ENCODE assay signal across 15 cellular contexts in the genomic region with DNA sequence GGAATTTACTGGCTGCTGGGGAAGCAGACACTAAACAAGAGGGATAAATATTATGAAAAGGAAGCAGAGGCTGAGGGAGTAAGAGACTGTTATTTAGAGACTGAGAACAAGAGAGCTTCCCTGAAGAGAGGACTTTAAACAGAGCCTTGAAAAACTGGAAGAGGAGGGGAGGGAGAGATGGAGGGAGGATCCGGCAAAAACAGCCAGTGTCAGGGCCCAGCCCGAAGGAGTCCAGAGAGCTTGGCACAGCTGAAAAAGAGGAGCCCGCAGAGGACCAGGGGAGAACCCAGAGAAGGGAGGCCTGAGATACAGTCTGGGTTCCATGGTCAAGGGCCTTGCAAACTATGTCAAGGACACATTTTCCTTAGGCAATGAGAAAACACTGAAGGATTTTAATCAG.
A peak's percentile ranks its signal among the peaks of the same experiment; 100 is the strongest.
DNase-seq lines count a peak whose midpoint lies in the region; TF ChIP-seq lines count a peak whose summit lies in the region.
"Had no signal": no experiment of that assay in that cellular context is flagged by ENCODE, and none has a peak within 500 bp of the region (broad histone marks: within the 10 kb centered on the region; RNA-seq: fewer than 3 reads in every experiment).

No MANE protein-coding gene starts in this region.

- no peak overlapping the region for H3K4me2 ChIP-seq in neural cell (ENCODE audit: low read length)
- H3K4me2 ChIP-seq: GM23338 had no signal

- H3K9me3 Mint-ChIP-seq in brain: peaks cover 0 to 3% (median 0%) of the 10 kb centered on the region in 5 experiments
- H3K9me3 Mint-ChIP-seq: CD4-positive, alpha-beta T cell; GM23338 had no signal

- no peaks in the 10 kb centered on the region for H3K36me3 ChIP-seq in neural cell (ENCODE audit: insufficient read depth, low read length)

- H3K27ac ChIP-seq in cingulate gyrus (ENCODE audit: low read depth, low read length) (peak overlapping the region; percentile 75), neural cell (ENCODE audit: low read length) (peak overlapping the region; percentile 71), temporal lobe (ENCODE audit: low read depth, low read length) (peak overlapping the region; percentile 52)

- no peaks in the 10 kb centered on the region for H3K9me2 ChIP-seq in neural cell (ENCODE audit: insufficient read depth, low read length)

- DNase-seq in NCI-H774 (lab: John Stamatoyannopoulos, UW) (no peak), GM10266 (ENCODE audit: extremely low spot score) (no peak)
- no peak for DNase-seq in activated CD4-positive, alpha-beta T cell treated with anti-CD3 and anti-CD28 coated beads, Interleukin-2, amount 50 U/mL, for 1 hour
- DNase-seq: C1 segment of cervical spinal cord; Calu3; CD4-positive, alpha-beta T cell; DMS 273 treated with DMSO at 0.1 percent for 48 hours; H7 had no signal

- no peak overlapping the region for H3K9ac ChIP-seq in neural cell (ENCODE audit: low read length)

- H3K4me3 ChIP-seq in neural cell (ENCODE audit: low read length): no peak overlapping the region
- H3K4me3 ChIP-seq: GM12878, GM23338 had no signal

- H3K9me3 ChIP-seq in neural cell (ENCODE audit: low read length): no peaks in the 10 kb centered on the region

- no peaks in the 10 kb centered on the region for H3F3A ChIP-seq in neural cell (ENCODE audit: insufficient read depth, low read length, poor library complexity, severe bottlenecking)

- H4K20me1 ChIP-seq in neural cell (ENCODE audit: insufficient read depth): no peaks in the 10 kb centered on the region

- TF ChIP-seq EP300 in neural cell (conservative IDR thresholded peaks at IDR 0.05; ENCODE audit: poor library complexity, severe bottlenecking): no peak

- H3K79me2 ChIP-seq in neural cell (replicated peaks; ENCODE audit: insufficient read depth, low read length): no peaks in the 10 kb centered on the region

- TF ChIP-seq CTCF in brain (conservative IDR thresholded peaks at IDR 0.05) (no peak), neural cell (IDR thresholded peaks at IDR 0.05; ENCODE audit: poor library complexity, severe bottlenecking) (no peak), GM10266 (IDR thresholded peaks at IDR 0.05; ENCODE audit: control insufficient read depth, insufficient read depth, low read depth, missing control alignments) (no peak)

- peak overlapping the region; percentile 27 to 94 (median 67) for H3K27ac Mint-ChIP-seq in brain
- H3K27ac Mint-ChIP-seq: B cell; CD4-positive, alpha-beta T cell; GM23338 had no signal

- no peak overlapping the region for H2AFZ ChIP-seq in neural cell (ENCODE audit: low read depth, low read length)
- H2AFZ ChIP-seq: GM23338 had no signal

- peak overlapping the region in 2 of 5 experiments; percentile 6 to 55 for H3K4me3 Mint-ChIP-seq in brain
- H3K4me3 Mint-ChIP-seq: B cell; CD4-positive, alpha-beta T cell; GM23338 had no signal

- TF ChIP-seq RAD21 in neural cell (conservative IDR thresholded peaks at IDR 0.05): no peak

- H3K27me3 Mint-ChIP-seq in brain: peaks cover 7% of the 10 kb centered on the region
- H3K27me3 Mint-ChIP-seq: CD4-positive, alpha-beta T cell had no signal

- H3K27me3 ChIP-seq in neural cell (ENCODE audit: insufficient read depth, low read depth, low read length): no peaks in the 10 kb centered on the region

- H3K36me3 Mint-ChIP-seq in brain: no peaks in the 10 kb centered on the region

- H3K4me1 Mint-ChIP-seq in brain: peaks cover 69% of the 10 kb centered on the region
- H3K4me1 Mint-ChIP-seq: B cell had no signal

TF ChIP-seq in neural cell, 6 proteins besides CTCF, POLR2A, EP300 and RAD21:
- TF ChIP-seq, protein P1, sequence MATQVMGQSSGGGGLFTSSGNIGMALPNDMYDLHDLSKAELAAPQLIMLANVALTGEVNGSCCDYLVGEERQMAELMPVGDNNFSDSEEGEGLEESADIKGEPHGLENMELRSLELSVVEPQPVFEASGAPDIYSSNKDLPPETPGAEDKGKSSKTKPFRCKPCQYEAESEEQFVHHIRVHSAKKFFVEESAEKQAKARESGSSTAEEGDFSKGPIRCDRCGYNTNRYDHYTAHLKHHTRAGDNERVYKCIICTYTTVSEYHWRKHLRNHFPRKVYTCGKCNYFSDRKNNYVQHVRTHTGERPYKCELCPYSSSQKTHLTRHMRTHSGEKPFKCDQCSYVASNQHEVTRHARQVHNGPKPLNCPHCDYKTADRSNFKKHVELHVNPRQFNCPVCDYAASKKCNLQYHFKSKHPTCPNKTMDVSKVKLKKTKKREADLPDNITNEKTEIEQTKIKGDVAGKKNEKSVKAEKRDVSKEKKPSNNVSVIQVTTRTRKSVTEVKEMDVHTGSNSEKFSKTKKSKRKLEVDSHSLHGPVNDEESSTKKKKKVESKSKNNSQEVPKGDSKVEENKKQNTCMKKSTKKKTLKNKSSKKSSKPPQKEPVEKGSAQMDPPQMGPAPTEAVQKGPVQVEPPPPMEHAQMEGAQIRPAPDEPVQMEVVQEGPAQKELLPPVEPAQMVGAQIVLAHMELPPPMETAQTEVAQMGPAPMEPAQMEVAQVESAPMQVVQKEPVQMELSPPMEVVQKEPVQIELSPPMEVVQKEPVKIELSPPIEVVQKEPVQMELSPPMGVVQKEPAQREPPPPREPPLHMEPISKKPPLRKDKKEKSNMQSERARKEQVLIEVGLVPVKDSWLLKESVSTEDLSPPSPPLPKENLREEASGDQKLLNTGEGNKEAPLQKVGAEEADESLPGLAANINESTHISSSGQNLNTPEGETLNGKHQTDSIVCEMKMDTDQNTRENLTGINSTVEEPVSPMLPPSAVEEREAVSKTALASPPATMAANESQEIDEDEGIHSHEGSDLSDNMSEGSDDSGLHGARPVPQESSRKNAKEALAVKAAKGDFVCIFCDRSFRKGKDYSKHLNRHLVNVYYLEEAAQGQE (IDR thresholded peaks at IDR 0.05; ENCODE audit: borderline replicate concordance): no peak
- TF ChIP-seq EZH2 (IDR thresholded peaks at IDR 0.05; ENCODE audit: borderline replicate concordance, insufficient read depth, low read length, poor library complexity, severe bottlenecking) (no peak), SMC3 (conservative IDR thresholded peaks at IDR 0.05; ENCODE audit: poor library complexity) (no peak), MXI1 (conservative IDR thresholded peaks at IDR 0.05; ENCODE audit: poor library complexity, severe bottlenecking) (no peak), POLR2AphosphoS5 (IDR thresholded peaks at IDR 0.05) (no peak), TAF1 (IDR thresholded peaks at IDR 0.05; ENCODE audit: low read depth) (no peak)
